Comparison of ENCODE assay signal across 25 cellular contexts in genomic region chr6:13469688-13470087, GRCh38. TPM values are rescaled to one million over a fixed set of nuclear protein-coding genes. Genes with fewer than 3 reads are reported as not detected.
DNase-seq lines count a peak whose midpoint lies in the region; ATAC-seq and TF ChIP-seq lines count a peak whose summit lies in the region.
"Had no signal": no experiment of that assay in that cellular context is flagged by ENCODE, and none has a peak within 500 bp of the region (broad histone marks: within the 10 kb centered on the region; RNA-seq: fewer than 3 reads in every experiment).

No MANE protein-coding gene starts in this region.

- H3K9me3 Mint-ChIP-seq in brain = peaks cover 3 to 22% (median 7%) of the 10 kb centered on the region in 5 experiments
- H3K9me3 Mint-ChIP-seq: H9; neural crest cell; stimulated activated naive CD8-positive, alpha-beta T cell treated with anti-CD3 and anti-CD28 coated beads, Interleukin-15, Interleukin-2, amounts not matched to agents 100 ng/mL and 50 ng/mL, for 24 hours; T-helper 1 cell treated with Interleukin-12 subunit alpha and Interleukin-12 subunit beta and Interleukin-4 antibody, amounts not matched to agents 30 μg/mL and 1 μg/mL, for 36 hours had no signal

- peak overlapping the region in 1 of 5 experiments; percentile 69 for H3K4me3 Mint-ChIP-seq in brain
- H3K4me3 Mint-ChIP-seq: activated CD8-positive, alpha-beta T cell treated with anti-CD3 and anti-CD28 coated beads, Interleukin-2, amount 10 ng/mL, durations not matched to agents 7 days and 5 days; H9; neural crest cell; stimulated activated naive CD8-positive, alpha-beta T cell treated with anti-CD3 and anti-CD28 coated beads, Interleukin-15, Interleukin-2, amounts not matched to agents 100 ng/mL and 50 ng/mL, for 24 hours; T-helper 1 cell treated with Interleukin-12 subunit alpha and Interleukin-12 subunit beta and Interleukin-4 antibody, amounts not matched to agents 30 μg/mL and 1 μg/mL, for 36 hours had no signal

- no peak for DNase-seq in heart left ventricle
- no peak for DNase-seq in Right ventricle myocardium inferior (ENCODE audit: missing footprints)
- DNase-seq in CD1c-positive myeloid dendritic cell (ENCODE audit: extremely low spot score) = peak; percentile 74
- DNase-seq in AG08396 (ENCODE audit: low spot score) = no peak
- DNase-seq in left lung = no peak
- DNase-seq: activated CD8-positive, alpha-beta T cell treated with anti-CD3 and anti-CD28 coated beads, Interleukin-2, amount 10 ng/mL, durations not matched to agents 7 days and 5 days; Caco-2; DMS53; gastrocnemius medialis; H9; KG1; mesenchymal stem cell; MM.1S; NCI-H1105 treated with DMSO at 0.1 percent for 48 hours; NCI-H187 treated with DMSO at 0.1 percent for 48 hours; transverse colon had no signal

- peaks cover 40% of the 10 kb centered on the region for H3K4me1 Mint-ChIP-seq in brain

- no peak for TF ChIP-seq CTCF in heart left ventricle (IDR thresholded peaks at IDR 0.05)
- no peak for TF ChIP-seq CTCF in brain (conservative IDR thresholded peaks at IDR 0.05)
- no peak for TF ChIP-seq CTCF in left lung (IDR thresholded peaks at IDR 0.05)

- H3K9me3 ChIP-seq in heart left ventricle = peaks cover 0 to 7% (median 0%) of the 10 kb centered on the region in 12 donors
- H3K9me3 ChIP-seq in left lung = no peaks in the 10 kb centered on the region
- H3K9me3 ChIP-seq: Caco-2, gastrocnemius medialis, transverse colon had no signal

- intact Hi-C loops in heart left ventricle (cut with DNase I) = no loop called here
- intact Hi-C loops in Right ventricle myocardium inferior (cut with DNase I) = loop anchor here (2.0 kb wide), 1 partner anchor 17 kb away; the partner anchor contains the start of gene GFOD1
- intact Hi-C loops in left lung (cut with DNase I) = no loop called here

- H3K27me3 ChIP-seq in heart left ventricle = no peaks in the 10 kb centered on the region
- no peaks in the 10 kb centered on the region for H3K27me3 ChIP-seq in layer of hippocampus (ENCODE audit: control insufficient read depth, insufficient read depth, low read length)
- H3K27me3 ChIP-seq in left lung = no peaks in the 10 kb centered on the region
- H3K27me3 ChIP-seq: gastrocnemius medialis, transverse colon had no signal

- no peak overlapping the region for H3K4me3 ChIP-seq in heart left ventricle
- H3K4me3 ChIP-seq in left lung = no peak overlapping the region
- H3K4me3 ChIP-seq: gastrocnemius medialis, smooth muscle cell, transverse colon had no signal

- H3K27me3 Mint-ChIP-seq in brain = no peaks in the 10 kb centered on the region
- H3K27me3 Mint-ChIP-seq: stimulated activated naive CD8-positive, alpha-beta T cell treated with anti-CD3 and anti-CD28 coated beads, Interleukin-15, Interleukin-2, amounts not matched to agents 100 ng/mL and 50 ng/mL, for 24 hours had no signal

- peak overlapping the region; percentile 46 to 92 (median 73) for H3K27ac Mint-ChIP-seq in brain
- H3K27ac Mint-ChIP-seq: activated CD8-positive, alpha-beta T cell treated with anti-CD3 and anti-CD28 coated beads, Interleukin-2, amount 10 ng/mL, durations not matched to agents 7 days and 5 days; H9; stimulated activated naive CD8-positive, alpha-beta T cell treated with anti-CD3 and anti-CD28 coated beads, Interleukin-15, Interleukin-2, amounts not matched to agents 100 ng/mL and 50 ng/mL, for 24 hours; T-helper 1 cell treated with Interleukin-12 subunit alpha and Interleukin-12 subunit beta and Interleukin-4 antibody, amounts not matched to agents 30 μg/mL and 1 μg/mL, for 36 hours had no signal

- no peak for TF ChIP-seq POLR2A in heart left ventricle (IDR thresholded peaks at IDR 0.05)

- H3K36me3 ChIP-seq in heart left ventricle = peaks cover 0 to 13% (median 0%) of the 10 kb centered on the region in 9 donors
- H3K36me3 ChIP-seq in left lung = peaks cover 0 to 5% of the 10 kb centered on the region in 2 donors
- H3K36me3 ChIP-seq: gastrocnemius medialis, transverse colon had no signal

- H3K36me3 Mint-ChIP-seq in brain = peaks cover 31% of the 10 kb centered on the region

- H3K4me1 ChIP-seq in heart left ventricle (peaks cover 9 to 92% (median 63%) of the 10 kb centered on the region in 12 donors), left lung (peaks cover 0 to 32% of the 10 kb centered on the region in 2 donors)
- H3K4me1 ChIP-seq: Caco-2, parathyroid adenoma had no signal

- ATAC-seq in heart left ventricle (no peak), Right ventricle myocardium inferior (no peak), GM19023 (IDR thresholded peaks at IDR 0.05; ENCODE audit: unreplicated experiment) (no peak), left lung (no peak)
- ATAC-seq: activated CD8-positive, alpha-beta T cell treated with anti-CD3 and anti-CD28 coated beads, Interleukin-2, amount 10 ng/mL, durations not matched to agents 7 days and 5 days; gastrocnemius medialis had no signal

- peak overlapping the region in 10 of 12 donors; percentile 8 to 76 (median 62) for H3K27ac ChIP-seq in heart left ventricle
- H3K27ac ChIP-seq in layer of hippocampus (ENCODE audit: low read depth, low read length) = peak overlapping the region; percentile 33
- H3K27ac ChIP-seq in left lung = no peak overlapping the region
- H3K27ac ChIP-seq: gastrocnemius medialis, HL-60, parathyroid adenoma, transverse colon had no signal

- WGBS in heart left ventricle, 4 donors = 74 to 92% (median 85%) methylated on average over 2 of the region's 2 CpGs

RNA-seq across cellular contexts. Expression of gene GFOD1, which starts 17.7 kb away (rescaled TPM):
- total RNA-seq in heart left ventricle = 10 to 100 TPM; 25.0 to 65.8 (median 41.9) TPM
- 10 to 100 TPM; 16.2 to 41.5 TPM for polyA plus RNA-seq in heart left ventricle
- total RNA-seq in Right ventricle myocardium inferior = 38.8 TPM
- polyA plus RNA-seq in brain (ENCODE audit: insufficient read depth, low read depth, low replicate concordance) = 5.4 TPM
- 10 to 100 TPM in 1 of 2 donors, 1 to 10 TPM in 1; 8.7 to 19.6 TPM for total RNA-seq in left lung

Comparison
In these comparisons a context has a peak if more than half of its experiments do, and no peak if none do; other contexts are left out.
1. H3K27ac ChIP-seq: peak in heart left ventricle (10 of 12) and layer of hippocampus (single experiment); none in left lung (0 of 2).